ENCODE assay signal across 7 cellular contexts in the genomic region with DNA sequence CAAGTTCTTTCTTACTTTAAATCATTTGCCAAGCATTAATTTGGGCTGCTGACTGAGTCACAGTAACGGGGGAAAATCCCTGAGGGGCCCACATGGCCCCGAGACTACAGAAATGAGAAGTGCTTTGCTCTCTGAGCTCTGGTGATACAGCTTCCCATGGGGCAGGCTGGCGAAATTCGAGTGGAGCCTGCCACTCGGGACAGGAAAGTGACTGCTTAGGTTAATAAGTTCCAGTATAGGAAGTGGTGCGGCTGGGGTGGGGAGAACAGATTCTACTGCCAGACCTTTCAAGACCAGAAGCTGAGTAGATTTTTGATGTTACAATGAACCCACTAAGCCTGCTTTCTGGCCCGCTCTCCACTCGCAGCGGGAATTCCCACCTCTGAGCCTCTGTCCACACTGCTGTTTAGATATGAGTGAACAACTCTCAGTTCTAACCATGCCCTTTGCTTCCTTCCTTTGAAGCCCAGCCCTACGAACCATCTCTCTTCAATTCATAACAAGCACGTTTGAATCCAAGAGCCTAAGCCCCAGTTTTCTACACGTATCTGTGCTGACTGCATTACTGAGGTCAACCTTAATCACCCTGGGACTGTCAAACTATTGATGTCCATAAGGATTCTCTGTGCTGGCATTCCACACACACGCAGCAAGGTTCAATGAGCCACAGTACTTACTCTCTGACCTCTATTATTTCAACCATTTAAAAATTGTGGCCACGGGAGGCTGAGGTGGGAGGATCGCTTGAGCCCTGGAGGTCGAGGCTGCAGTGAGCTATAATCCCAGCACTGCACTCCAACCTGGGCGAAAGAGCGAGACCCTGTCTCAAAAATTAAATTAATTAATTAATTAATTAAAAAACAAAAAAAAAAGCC. TPM values are rescaled to one million over a fixed set of nuclear protein-coding genes. Genes with fewer than 3 reads are reported as not detected.
DNase-seq lines count a peak whose midpoint lies in the region; ATAC-seq and TF ChIP-seq lines count a peak whose summit lies in the region.

No MANE protein-coding gene starts in this region.

- no peaks in the 10 kb centered on the region for H3K9me3 ChIP-seq in spleen

- POLR2A ChIA-PET in activated CD4-positive, alpha-beta memory T cell treated with anti-CD3 and anti-CD28 coated beads for 36 hours (lab: Charles Lee) = interaction anchor here (1.0 to 6.8 kb wide), 8 partner anchors 9 to 132 kb away, joined by 3 to 95 read pairs (median 6); a partner anchor contains a TSS

- H3K4me3 ChIP-seq in spleen = peak overlapping the region in 2 of 8 donors; percentile 7 to 35

- peaks cover 30% of the 10 kb centered on the region for H3K36me3 Mint-ChIP-seq in activated CD4-positive, alpha-beta memory T cell treated with anti-CD3 and anti-CD28 coated beads for 36 hours

- H3K4me1 Mint-ChIP-seq in activated CD4-positive, alpha-beta memory T cell treated with anti-CD3 and anti-CD28 coated beads for 36 hours (ENCODE audit: low read depth) = peaks cover 81% of the 10 kb centered on the region

- ATAC-seq in GM19438 (IDR thresholded peaks at IDR 0.05; ENCODE audit: low read depth, unreplicated experiment) = peak; percentile 81
- peak; percentile 73 for ATAC-seq in HG03442 (IDR thresholded peaks at IDR 0.05; ENCODE audit: unreplicated experiment)

- peak overlapping the region; percentile 100 for H3K27ac Mint-ChIP-seq in activated CD4-positive, alpha-beta memory T cell treated with anti-CD3 and anti-CD28 coated beads for 36 hours

- peaks cover 53 to 76% (median 70%) of the 10 kb centered on the region in 6 donors for H3K4me1 ChIP-seq in spleen

- intact Hi-C loops in activated CD4-positive, alpha-beta memory T cell treated with anti-CD3 and anti-CD28 coated beads for 36 hours (cut with micrococcal nuclease) = loop anchor here (1.0 to 5.0 kb wide), 7 partner anchors 8 to 439 kb away; a partner anchor contains a TSS
- intact Hi-C loops in spleen (cut with DNase I; ENCODE audit: low total_unique reads) = no loop called here

- H3K27me3 Mint-ChIP-seq in activated CD4-positive, alpha-beta memory T cell treated with anti-CD3 and anti-CD28 coated beads for 36 hours = no peaks in the 10 kb centered on the region

- peak; percentile 94 for DNase-seq in activated CD4-positive, alpha-beta memory T cell treated with anti-CD3 and anti-CD28 coated beads for 36 hours
- DNase-seq in fibroblast of gingiva (ENCODE audit: low read depth) = peak; percentile 70
- DNase-seq in spleen = peak; percentile 87
- no peak for DNase-seq in HUDEP-2 (lab: John Stamatoyannopoulos, UW; ENCODE audit: unreplicated experiment in 76 of 76)
- DNase-seq in HuH-7.5 (ENCODE audit: low spot score) = no peak

- H3K4me3 Mint-ChIP-seq in activated CD4-positive, alpha-beta memory T cell treated with anti-CD3 and anti-CD28 coated beads for 36 hours = peak overlapping the region; percentile 74

- H3K36me3 ChIP-seq in spleen = peaks cover 0 to 42% (median 15%) of the 10 kb centered on the region in 6 donors

- no peak for TF ChIP-seq CTCF in spleen (IDR thresholded peaks at IDR 0.05 in 8 of 11, conservative IDR thresholded peaks at IDR 0.05 in 3 of 11)

- no peaks in the 10 kb centered on the region for H3K9me3 Mint-ChIP-seq in activated CD4-positive, alpha-beta memory T cell treated with anti-CD3 and anti-CD28 coated beads for 36 hours

- peak in 1 of 3 donors; percentile 38 for TF ChIP-seq POLR2A in spleen (IDR thresholded peaks at IDR 0.05)

- H3K27ac ChIP-seq in spleen = peak overlapping the region; percentile 14 to 84 (median 76)

- CTCF ChIA-PET in activated CD4-positive, alpha-beta memory T cell treated with anti-CD3 and anti-CD28 coated beads for 36 hours (lab: Charles Lee) = interaction anchor here (1.2 to 2.7 kb wide), 4 partner anchors 9 to 151 kb away, joined by 3 to 16 read pairs (median 9); a partner anchor contains a TSS

- 36 to 39% (median 39%) methylated on average over 18 of the region's 18 CpGs for WGBS in spleen, 5 donors

- H3K27me3 ChIP-seq in spleen (replicated peaks in 1 of 7) = no peaks in the 10 kb centered on the region

RNA-seq across cellular contexts. Expression of a gene that starts 9.6 kb away (rescaled TPM):
- total RNA-seq in activated CD4-positive, alpha-beta memory T cell treated with anti-CD3 and anti-CD28 coated beads for 36 hours = 10 to 100 TPM; 52.7 to 58.8 TPM
- total RNA-seq in spleen = 10 to 100 TPM; 36.8 to 73.4 (median 52.1) TPM
- polyA plus RNA-seq in spleen = 100 to 1,000 TPM in 2 of 3 donors, 10 to 100 TPM in 1; 46.5 to 139 (median 111) TPM

RNA-seq across cellular contexts. Expression of a gene that starts 37.7 kb away (rescaled TPM):
- total RNA-seq in activated CD4-positive, alpha-beta memory T cell treated with anti-CD3 and anti-CD28 coated beads for 36 hours = not detected
- total RNA-seq in spleen = not detected
- not detected for polyA plus RNA-seq in spleen

RNA-seq across cellular contexts. Expression of a gene that starts 51.5 kb away (rescaled TPM):
- not detected for total RNA-seq in activated CD4-positive, alpha-beta memory T cell treated with anti-CD3 and anti-CD28 coated beads for 36 hours
- 1 to 10 TPM in 6 of 7 donors, under 1 TPM in 1; 0.60 to 3.7 (median 2.2) TPM for total RNA-seq in spleen
- 1 to 10 TPM; 2.3 to 8.1 (median 4.2) TPM for polyA plus RNA-seq in spleen

RNA-seq across cellular contexts. Expression of a gene that starts 55.5 kb away (rescaled TPM):
- total RNA-seq in activated CD4-positive, alpha-beta memory T cell treated with anti-CD3 and anti-CD28 coated beads for 36 hours = not detected
- total RNA-seq in spleen = under 1 TPM in 3 of 7 donors, not detected in 4; 0.22 to 0.46 (median 0.37) TPM
- under 1 TPM; 0.19 to 0.50 (median 0.20) TPM for polyA plus RNA-seq in spleen

Comparison
In these comparisons a context has a peak if more than half of its experiments do, and no peak if none do; other contexts are left out.
1. DNase-seq: peak in activated CD4-positive, alpha-beta memory T cell treated with anti-CD3 and anti-CD28 coated beads for 36 hours (single experiment), fibroblast of gingiva (single experiment) and spleen (single experiment); none in HUDEP-2 (0 of 76) and HuH-7.5 (single experiment).